In the genomic region with DNA sequence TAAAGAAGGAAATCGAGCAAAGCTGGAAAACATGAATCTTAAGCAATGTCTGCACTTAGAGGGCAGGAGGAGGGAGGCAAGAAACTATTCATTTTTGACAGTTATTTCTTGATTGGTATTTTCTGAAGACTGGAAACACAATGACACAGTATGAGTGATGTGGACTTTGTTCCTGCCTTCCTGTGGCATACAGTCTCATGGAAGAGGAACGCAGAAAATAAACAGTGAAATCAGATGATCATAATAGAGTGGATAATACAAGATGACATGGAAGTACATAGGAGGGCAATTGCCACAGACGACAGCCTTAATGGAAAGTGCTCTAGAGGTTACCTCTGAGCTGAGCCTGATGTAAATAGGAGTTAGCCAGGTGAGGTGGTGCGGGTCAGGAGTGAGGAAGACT, we compare ENCODE assay signal across 1 cellular context.
TF ChIP-seq lines count a peak whose summit lies in the region.

No MANE protein-coding gene starts in this region.

TF ChIP-seq in HepG2, 621 proteins besides CTCF, POLR2A, EP300 and RAD21 (continued from another document and continues in another):
- TF ChIP-seq, protein P1, sequence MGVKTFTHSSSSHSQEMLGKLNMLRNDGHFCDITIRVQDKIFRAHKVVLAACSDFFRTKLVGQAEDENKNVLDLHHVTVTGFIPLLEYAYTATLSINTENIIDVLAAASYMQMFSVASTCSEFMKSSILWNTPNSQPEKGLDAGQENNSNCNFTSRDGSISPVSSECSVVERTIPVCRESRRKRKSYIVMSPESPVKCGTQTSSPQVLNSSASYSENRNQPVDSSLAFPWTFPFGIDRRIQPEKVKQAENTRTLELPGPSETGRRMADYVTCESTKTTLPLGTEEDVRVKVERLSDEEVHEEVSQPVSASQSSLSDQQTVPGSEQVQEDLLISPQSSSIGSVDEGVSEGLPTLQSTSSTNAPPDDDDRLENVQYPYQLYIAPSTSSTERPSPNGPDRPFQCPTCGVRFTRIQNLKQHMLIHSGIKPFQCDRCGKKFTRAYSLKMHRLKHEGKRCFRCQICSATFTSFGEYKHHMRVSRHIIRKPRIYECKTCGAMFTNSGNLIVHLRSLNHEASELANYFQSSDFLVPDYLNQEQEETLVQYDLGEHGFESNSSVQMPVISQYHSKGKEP (CRISPR knock-in tag; IDR thresholded peaks at IDR 0.05): no peak
- TF ChIP-seq ZC3H13 (CRISPR knock-in tag; IDR thresholded peaks at IDR 0.05) (no peak), ZNF263 (CRISPR knock-in tag; IDR thresholded peaks at IDR 0.05) (no peak), ZSCAN9 (CRISPR knock-in tag; IDR thresholded peaks at IDR 0.05; ENCODE audit: borderline replicate concordance) (peak; percentile 60; the same call in 1 of the 2 replicates), SIX1 (CRISPR knock-in tag; IDR thresholded peaks at IDR 0.05; ENCODE audit: borderline replicate concordance) (peak; percentile 55; the same call in 1 of the 2 replicates), ZNF30 (CRISPR knock-in tag; IDR thresholded peaks at IDR 0.05) (no peak), TEAD2 (CRISPR knock-in tag; IDR thresholded peaks at IDR 0.05) (no peak), MEIS1 (CRISPR knock-in tag; IDR thresholded peaks at IDR 0.05; ENCODE audit: borderline replicate concordance) (no peak), ZNF256 (CRISPR knock-in tag; conservative IDR thresholded peaks at IDR 0.05) (no peak), ATF7-NPFF (CRISPR knock-in tag; IDR thresholded peaks at IDR 0.05; ENCODE audit: low read depth) (no peak), FIP1L1 (IDR thresholded peaks at IDR 0.05; ENCODE audit: borderline replicate concordance, insufficient read depth, low read depth, low read length) (no peak), ZNF773 (CRISPR knock-in tag; IDR thresholded peaks at IDR 0.05; ENCODE audit: borderline replicate concordance) (no peak), ZNF235 (CRISPR knock-in tag; IDR thresholded peaks at IDR 0.05; ENCODE audit: borderline replicate concordance) (no peak), RELA (CRISPR knock-in tag; IDR thresholded peaks at IDR 0.05) (no peak), TP53 (CRISPR knock-in tag; conservative IDR thresholded peaks at IDR 0.05) (no peak), PHF21A (CRISPR knock-in tag; IDR thresholded peaks at IDR 0.05) (no peak), NCOA5 (CRISPR knock-in tag; IDR thresholded peaks at IDR 0.05) (no peak), ZFP1 (CRISPR knock-in tag; IDR thresholded peaks at IDR 0.05) (no peak), SALL1 (CRISPR knock-in tag; IDR thresholded peaks at IDR 0.05) (peak; percentile 72), ZNF274 (CRISPR knock-in tag; IDR thresholded peaks at IDR 0.05) (no peak), ZNF589 (CRISPR knock-in tag; conservative IDR thresholded peaks at IDR 0.05) (no peak), ETV6 (CRISPR knock-in tag; conservative IDR thresholded peaks at IDR 0.05) (no peak), RBFOX2 (IDR thresholded peaks at IDR 0.05; ENCODE audit: low read depth, low read length) (no peak), CEBPG (CRISPR knock-in tag; IDR thresholded peaks at IDR 0.05) (peak; percentile 57), TCF7 (IDR thresholded peaks at IDR 0.05; ENCODE audit: low read depth) (no peak), PLRG1 (conservative IDR thresholded peaks at IDR 0.05) (no peak), REPIN1 (CRISPR knock-in tag; IDR thresholded peaks at IDR 0.05; ENCODE audit: borderline replicate concordance, low read depth) (no peak), PCBP1 (IDR thresholded peaks at IDR 0.05; ENCODE audit: borderline replicate concordance, low read depth, low read length) (no peak), MTF1 (CRISPR knock-in tag; IDR thresholded peaks at IDR 0.05) (no peak), ZNF841 (CRISPR knock-in tag; IDR thresholded peaks at IDR 0.05; ENCODE audit: borderline replicate concordance) (no peak), CEBPB (IDR thresholded peaks at IDR 0.05; ENCODE audit: borderline replicate concordance, low read depth, low read length) (no peak), CBX1 (IDR thresholded peaks at IDR 0.05; ENCODE audit: low read depth) (no peak), NFKB2 (CRISPR knock-in tag; IDR thresholded peaks at IDR 0.05; ENCODE audit: borderline replicate concordance) (no peak), ZNF10 (CRISPR knock-in tag; IDR thresholded peaks at IDR 0.05; ENCODE audit: borderline replicate concordance, low read depth) (no peak), CAMTA2 (CRISPR knock-in tag; IDR thresholded peaks at IDR 0.05; ENCODE audit: borderline replicate concordance) (no peak)
- TF ChIP-seq, protein P2, sequence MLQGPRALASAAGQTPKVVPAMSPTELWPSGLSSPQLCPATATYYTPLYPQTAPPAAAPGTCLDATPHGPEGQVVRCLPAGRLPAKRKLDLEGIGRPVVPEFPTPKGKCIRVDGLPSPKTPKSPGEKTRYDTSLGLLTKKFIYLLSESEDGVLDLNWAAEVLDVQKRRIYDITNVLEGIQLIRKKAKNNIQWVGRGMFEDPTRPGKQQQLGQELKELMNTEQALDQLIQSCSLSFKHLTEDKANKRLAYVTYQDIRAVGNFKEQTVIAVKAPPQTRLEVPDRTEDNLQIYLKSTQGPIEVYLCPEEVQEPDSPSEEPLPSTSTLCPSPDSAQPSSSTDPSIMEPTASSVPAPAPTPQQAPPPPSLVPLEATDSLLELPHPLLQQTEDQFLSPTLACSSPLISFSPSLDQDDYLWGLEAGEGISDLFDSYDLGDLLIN (CRISPR knock-in tag; IDR thresholded peaks at IDR 0.05; ENCODE audit: borderline replicate concordance): no peak
- TF ChIP-seq, protein P3, sequence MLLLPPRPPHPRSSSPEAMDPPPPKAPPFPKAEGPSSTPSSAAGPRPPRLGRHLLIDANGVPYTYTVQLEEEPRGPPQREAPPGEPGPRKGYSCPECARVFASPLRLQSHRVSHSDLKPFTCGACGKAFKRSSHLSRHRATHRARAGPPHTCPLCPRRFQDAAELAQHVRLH (CRISPR knock-in tag; IDR thresholded peaks at IDR 0.05; ENCODE audit: borderline replicate concordance, low read depth): no peak
- TF ChIP-seq, protein P4, sequence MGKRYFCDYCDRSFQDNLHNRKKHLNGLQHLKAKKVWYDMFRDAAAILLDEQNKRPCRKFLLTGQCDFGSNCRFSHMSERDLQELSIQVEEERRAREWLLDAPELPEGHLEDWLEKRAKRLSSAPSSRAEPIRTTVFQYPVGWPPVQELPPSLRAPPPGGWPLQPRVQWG (CRISPR knock-in tag; IDR thresholded peaks at IDR 0.05; ENCODE audit: borderline replicate concordance, low read depth): no peak
- TF ChIP-seq, protein P5, sequence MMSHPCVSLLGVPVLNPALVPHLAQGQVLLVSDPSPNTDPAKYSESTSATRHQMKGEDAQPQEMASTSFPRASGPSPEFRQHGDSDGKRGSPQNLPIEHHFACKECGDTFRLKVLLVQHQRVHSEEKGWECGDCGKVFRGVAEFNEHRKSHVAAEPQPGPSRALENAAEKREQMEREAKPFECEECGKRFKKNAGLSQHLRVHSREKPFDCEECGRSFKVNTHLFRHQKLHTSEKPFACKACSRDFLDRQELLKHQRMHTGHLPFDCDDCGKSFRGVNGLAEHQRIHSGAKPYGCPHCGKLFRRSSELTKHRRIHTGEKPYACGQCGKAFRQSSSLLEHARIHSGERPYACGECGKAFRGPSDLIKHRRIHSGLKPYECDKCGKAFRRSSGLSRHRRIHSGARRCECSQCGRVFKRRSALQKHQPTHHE (CRISPR knock-in tag; IDR thresholded peaks at IDR 0.05; ENCODE audit: borderline replicate concordance): no peak
- TF ChIP-seq, protein P6, sequence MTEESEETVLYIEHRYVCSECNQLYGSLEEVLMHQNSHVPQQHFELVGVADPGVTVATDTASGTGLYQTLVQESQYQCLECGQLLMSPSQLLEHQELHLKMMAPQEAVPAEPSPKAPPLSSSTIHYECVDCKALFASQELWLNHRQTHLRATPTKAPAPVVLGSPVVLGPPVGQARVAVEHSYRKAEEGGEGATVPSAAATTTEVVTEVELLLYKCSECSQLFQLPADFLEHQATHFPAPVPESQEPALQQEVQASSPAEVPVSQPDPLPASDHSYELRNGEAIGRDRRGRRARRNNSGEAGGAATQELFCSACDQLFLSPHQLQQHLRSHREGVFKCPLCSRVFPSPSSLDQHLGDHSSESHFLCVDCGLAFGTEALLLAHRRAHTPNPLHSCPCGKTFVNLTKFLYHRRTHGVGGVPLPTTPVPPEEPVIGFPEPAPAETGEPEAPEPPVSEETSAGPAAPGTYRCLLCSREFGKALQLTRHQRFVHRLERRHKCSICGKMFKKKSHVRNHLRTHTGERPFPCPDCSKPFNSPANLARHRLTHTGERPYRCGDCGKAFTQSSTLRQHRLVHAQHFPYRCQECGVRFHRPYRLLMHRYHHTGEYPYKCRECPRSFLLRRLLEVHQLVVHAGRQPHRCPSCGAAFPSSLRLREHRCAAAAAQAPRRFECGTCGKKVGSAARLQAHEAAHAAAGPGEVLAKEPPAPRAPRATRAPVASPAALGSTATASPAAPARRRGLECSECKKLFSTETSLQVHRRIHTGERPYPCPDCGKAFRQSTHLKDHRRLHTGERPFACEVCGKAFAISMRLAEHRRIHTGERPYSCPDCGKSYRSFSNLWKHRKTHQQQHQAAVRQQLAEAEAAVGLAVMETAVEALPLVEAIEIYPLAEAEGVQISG (CRISPR knock-in tag; IDR thresholded peaks at IDR 0.05): no peak
- TF ChIP-seq, protein P7, sequence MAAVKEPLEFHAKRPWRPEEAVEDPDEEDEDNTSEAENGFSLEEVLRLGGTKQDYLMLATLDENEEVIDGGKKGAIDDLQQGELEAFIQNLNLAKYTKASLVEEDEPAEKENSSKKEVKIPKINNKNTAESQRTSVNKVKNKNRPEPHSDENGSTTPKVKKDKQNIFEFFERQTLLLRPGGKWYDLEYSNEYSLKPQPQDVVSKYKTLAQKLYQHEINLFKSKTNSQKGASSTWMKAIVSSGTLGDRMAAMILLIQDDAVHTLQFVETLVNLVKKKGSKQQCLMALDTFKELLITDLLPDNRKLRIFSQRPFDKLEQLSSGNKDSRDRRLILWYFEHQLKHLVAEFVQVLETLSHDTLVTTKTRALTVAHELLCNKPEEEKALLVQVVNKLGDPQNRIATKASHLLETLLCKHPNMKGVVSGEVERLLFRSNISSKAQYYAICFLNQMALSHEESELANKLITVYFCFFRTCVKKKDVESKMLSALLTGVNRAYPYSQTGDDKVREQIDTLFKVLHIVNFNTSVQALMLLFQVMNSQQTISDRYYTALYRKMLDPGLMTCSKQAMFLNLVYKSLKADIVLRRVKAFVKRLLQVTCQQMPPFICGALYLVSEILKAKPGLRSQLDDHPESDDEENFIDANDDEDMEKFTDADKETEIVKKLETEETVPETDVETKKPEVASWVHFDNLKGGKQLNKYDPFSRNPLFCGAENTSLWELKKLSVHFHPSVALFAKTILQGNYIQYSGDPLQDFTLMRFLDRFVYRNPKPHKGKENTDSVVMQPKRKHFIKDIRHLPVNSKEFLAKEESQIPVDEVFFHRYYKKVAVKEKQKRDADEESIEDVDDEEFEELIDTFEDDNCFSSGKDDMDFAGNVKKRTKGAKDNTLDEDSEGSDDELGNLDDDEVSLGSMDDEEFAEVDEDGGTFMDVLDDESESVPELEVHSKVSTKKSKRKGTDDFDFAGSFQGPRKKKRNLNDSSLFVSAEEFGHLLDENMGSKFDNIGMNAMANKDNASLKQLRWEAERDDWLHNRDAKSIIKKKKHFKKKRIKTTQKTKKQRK (IDR thresholded peaks at IDR 0.05; ENCODE audit: low read length): no peak
- TF ChIP-seq, protein P8, sequence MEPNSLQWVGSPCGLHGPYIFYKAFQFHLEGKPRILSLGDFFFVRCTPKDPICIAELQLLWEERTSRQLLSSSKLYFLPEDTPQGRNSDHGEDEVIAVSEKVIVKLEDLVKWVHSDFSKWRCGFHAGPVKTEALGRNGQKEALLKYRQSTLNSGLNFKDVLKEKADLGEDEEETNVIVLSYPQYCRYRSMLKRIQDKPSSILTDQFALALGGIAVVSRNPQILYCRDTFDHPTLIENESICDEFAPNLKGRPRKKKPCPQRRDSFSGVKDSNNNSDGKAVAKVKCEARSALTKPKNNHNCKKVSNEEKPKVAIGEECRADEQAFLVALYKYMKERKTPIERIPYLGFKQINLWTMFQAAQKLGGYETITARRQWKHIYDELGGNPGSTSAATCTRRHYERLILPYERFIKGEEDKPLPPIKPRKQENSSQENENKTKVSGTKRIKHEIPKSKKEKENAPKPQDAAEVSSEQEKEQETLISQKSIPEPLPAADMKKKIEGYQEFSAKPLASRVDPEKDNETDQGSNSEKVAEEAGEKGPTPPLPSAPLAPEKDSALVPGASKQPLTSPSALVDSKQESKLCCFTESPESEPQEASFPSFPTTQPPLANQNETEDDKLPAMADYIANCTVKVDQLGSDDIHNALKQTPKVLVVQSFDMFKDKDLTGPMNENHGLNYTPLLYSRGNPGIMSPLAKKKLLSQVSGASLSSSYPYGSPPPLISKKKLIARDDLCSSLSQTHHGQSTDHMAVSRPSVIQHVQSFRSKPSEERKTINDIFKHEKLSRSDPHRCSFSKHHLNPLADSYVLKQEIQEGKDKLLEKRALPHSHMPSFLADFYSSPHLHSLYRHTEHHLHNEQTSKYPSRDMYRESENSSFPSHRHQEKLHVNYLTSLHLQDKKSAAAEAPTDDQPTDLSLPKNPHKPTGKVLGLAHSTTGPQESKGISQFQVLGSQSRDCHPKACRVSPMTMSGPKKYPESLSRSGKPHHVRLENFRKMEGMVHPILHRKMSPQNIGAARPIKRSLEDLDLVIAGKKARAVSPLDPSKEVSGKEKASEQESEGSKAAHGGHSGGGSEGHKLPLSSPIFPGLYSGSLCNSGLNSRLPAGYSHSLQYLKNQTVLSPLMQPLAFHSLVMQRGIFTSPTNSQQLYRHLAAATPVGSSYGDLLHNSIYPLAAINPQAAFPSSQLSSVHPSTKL (CRISPR knock-in tag; IDR thresholded peaks at IDR 0.05): peak; percentile 91
- TF ChIP-seq, protein P9, sequence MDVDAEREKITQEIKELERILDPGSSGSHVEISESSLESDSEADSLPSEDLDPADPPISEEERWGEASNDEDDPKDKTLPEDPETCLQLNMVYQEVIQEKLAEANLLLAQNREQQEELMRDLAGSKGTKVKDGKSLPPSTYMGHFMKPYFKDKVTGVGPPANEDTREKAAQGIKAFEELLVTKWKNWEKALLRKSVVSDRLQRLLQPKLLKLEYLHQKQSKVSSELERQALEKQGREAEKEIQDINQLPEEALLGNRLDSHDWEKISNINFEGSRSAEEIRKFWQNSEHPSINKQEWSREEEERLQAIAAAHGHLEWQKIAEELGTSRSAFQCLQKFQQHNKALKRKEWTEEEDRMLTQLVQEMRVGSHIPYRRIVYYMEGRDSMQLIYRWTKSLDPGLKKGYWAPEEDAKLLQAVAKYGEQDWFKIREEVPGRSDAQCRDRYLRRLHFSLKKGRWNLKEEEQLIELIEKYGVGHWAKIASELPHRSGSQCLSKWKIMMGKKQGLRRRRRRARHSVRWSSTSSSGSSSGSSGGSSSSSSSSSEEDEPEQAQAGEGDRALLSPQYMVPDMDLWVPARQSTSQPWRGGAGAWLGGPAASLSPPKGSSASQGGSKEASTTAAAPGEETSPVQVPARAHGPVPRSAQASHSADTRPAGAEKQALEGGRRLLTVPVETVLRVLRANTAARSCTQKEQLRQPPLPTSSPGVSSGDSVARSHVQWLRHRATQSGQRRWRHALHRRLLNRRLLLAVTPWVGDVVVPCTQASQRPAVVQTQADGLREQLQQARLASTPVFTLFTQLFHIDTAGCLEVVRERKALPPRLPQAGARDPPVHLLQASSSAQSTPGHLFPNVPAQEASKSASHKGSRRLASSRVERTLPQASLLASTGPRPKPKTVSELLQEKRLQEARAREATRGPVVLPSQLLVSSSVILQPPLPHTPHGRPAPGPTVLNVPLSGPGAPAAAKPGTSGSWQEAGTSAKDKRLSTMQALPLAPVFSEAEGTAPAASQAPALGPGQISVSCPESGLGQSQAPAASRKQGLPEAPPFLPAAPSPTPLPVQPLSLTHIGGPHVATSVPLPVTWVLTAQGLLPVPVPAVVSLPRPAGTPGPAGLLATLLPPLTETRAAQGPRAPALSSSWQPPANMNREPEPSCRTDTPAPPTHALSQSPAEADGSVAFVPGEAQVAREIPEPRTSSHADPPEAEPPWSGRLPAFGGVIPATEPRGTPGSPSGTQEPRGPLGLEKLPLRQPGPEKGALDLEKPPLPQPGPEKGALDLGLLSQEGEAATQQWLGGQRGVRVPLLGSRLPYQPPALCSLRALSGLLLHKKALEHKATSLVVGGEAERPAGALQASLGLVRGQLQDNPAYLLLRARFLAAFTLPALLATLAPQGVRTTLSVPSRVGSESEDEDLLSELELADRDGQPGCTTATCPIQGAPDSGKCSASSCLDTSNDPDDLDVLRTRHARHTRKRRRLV (CRISPR knock-in tag; IDR thresholded peaks at IDR 0.05): no peak
